Comparison of ENCODE assay signal across 13 cellular contexts in genomic region chr20:36219671-36220220, GRCh38.
"Had no signal": no experiment of that assay in that cellular context is flagged by ENCODE, and none has a peak within 500 bp of the region (broad histone marks: within the 10 kb centered on the region; RNA-seq: fewer than 3 reads in every experiment).

No MANE protein-coding gene starts in this region.

- H3K27ac ChIP-seq: coronary artery, tibial artery had no signal

- H3K4me1 Mint-ChIP-seq: activated T-helper 17 cell treated with anti-CD3 and anti-CD28 coated beads, Interleukin-2, amount 50 U/mL, for 72 hours; WTC11 had no signal

- H3K4me3 Mint-ChIP-seq: activated T-cell treated with anti-CD3 and anti-CD28 coated beads, Interleukin-2, amount 50 U/mL, for 24 hours; activated T-helper 17 cell treated with anti-CD3 and anti-CD28 coated beads, Interleukin-2, amount 50 U/mL, for 72 hours; nephron progenitor cell; WTC11 had no signal

- ATAC-seq: activated naive CD4-positive, alpha-beta T cell treated with anti-CD3 and anti-CD28 coated beads, Interleukin-2, amount 50 U/mL, for 72 hours; activated T-helper 17 cell treated with anti-CD3 and anti-CD28 coated beads, Interleukin-2, amount 50 U/mL, for 72 hours; left ventricle myocardium superior; WTC11 had no signal

- H3K27ac Mint-ChIP-seq: activated T-cell treated with anti-CD3 and anti-CD28 coated beads, Interleukin-2, amount 50 U/mL, for 24 hours; activated T-helper 17 cell treated with anti-CD3 and anti-CD28 coated beads, Interleukin-2, amount 50 U/mL, for 72 hours; WTC11 had no signal

- H3K27me3 Mint-ChIP-seq: activated T-cell treated with anti-CD3 and anti-CD28 coated beads, Interleukin-2, amount 50 U/mL, for 24 hours; activated T-helper 17 cell treated with anti-CD3 and anti-CD28 coated beads, Interleukin-2, amount 50 U/mL, for 72 hours had no signal

- H3K9me3 Mint-ChIP-seq: activated naive CD4-positive, alpha-beta T cell treated with anti-CD3 and anti-CD28 coated beads, Interleukin-2, amount 50 U/mL, for 72 hours; activated T-cell treated with anti-CD3 and anti-CD28 coated beads, Interleukin-2, amount 50 U/mL, for 24 hours; activated T-helper 17 cell treated with anti-CD3 and anti-CD28 coated beads, Interleukin-2, amount 50 U/mL, for 72 hours; nephron progenitor cell; WTC11 had no signal

- H3K36me3 Mint-ChIP-seq: activated naive CD4-positive, alpha-beta T cell treated with anti-CD3 and anti-CD28 coated beads, Interleukin-2, amount 50 U/mL, for 72 hours; WTC11 had no signal

- DNase-seq: activated T-cell treated with anti-CD3 and anti-CD28 coated beads, Interleukin-2, amount 50 U/mL, for 24 hours; left ventricle myocardium superior; mammary epithelial cell; nephron progenitor cell; occipital lobe; stimulated activated CD4-positive, alpha-beta T cell treated with anti-CD3 and anti-CD28 coated beads, Interleukin-4, amount 100 ng/mL, for 1 hour; stimulated activated naive CD4-positive, alpha-beta T cell; T-helper 9 cell; tibial artery had no signal
